Comparison of ENCODE assay signal across 24 cellular contexts in genomic region chr2:19845323-19845920, GRCh38.
"Had no signal": no experiment of that assay in that cellular context is flagged by ENCODE, and none has a peak within 500 bp of the region (broad histone marks: within the 10 kb centered on the region; RNA-seq: fewer than 3 reads in every experiment).

No MANE protein-coding gene starts in this region.

- H3K4me3 ChIP-seq: dorsolateral prefrontal cortex, gastrocnemius medialis, heart right ventricle, left ventricle myocardium inferior, lower lobe of right lung, mucosa of descending colon, suprapubic skin, thyroid gland, upper lobe of left lung, vagina had no signal

- H3K4me1 ChIP-seq: gastrocnemius medialis, heart right ventricle, left ventricle myocardium inferior, lower lobe of right lung, suprapubic skin, thyroid gland, upper lobe of left lung, vagina had no signal

- H3K9me3 ChIP-seq: gastrocnemius medialis, heart right ventricle, left ventricle myocardium inferior, lower lobe of right lung, mucosa of descending colon, neutrophil, suprapubic skin, thyroid gland, upper lobe of left lung, vagina had no signal

- H3K36me3 ChIP-seq: gastrocnemius medialis, heart right ventricle, left ventricle myocardium inferior, lower lobe of right lung, neutrophil, suprapubic skin, thyroid gland, upper lobe of left lung, vagina had no signal

- DNase-seq: cortex of kidney; effector memory CD4-positive, alpha-beta T cell; gastrocnemius medialis; heart right ventricle; hypothalamus; left ventricle myocardium inferior; lower lobe of right lung; mesendoderm; mucosa of descending colon; naive thymus-derived CD8-positive, alpha-beta T cell; posterior cingulate gyrus; right cardiac atrium; stimulated activated CD4-positive, alpha-beta T cell treated with anti-CD3 and anti-CD28 coated beads, Interleukin-4, amount 100 ng/mL, for 1 hour; stimulated activated CD8-positive, alpha-beta memory T cell treated with anti-CD3 and anti-CD28 coated beads, Interleukin-4, amount 100 ng/mL, for 48 hours; stimulated activated naive CD8-positive, alpha-beta T cell treated with anti-CD3 and anti-CD28 coated beads, Interleukin-15, Interleukin-2, amounts not matched to agents 100 U/mL and 50 U/mL, for 24 hours; thyroid gland had no signal

- FAIRE-seq: endometrium, keratinocyte had no signal

- ATAC-seq: gastrocnemius medialis; lower lobe of right lung; mucosa of descending colon; naive thymus-derived CD8-positive, alpha-beta T cell; right cardiac atrium; stimulated activated effector memory CD8-positive, alpha-beta T cell treated with anti-CD3 and anti-CD28 coated beads, Interleukin-12 subunit alpha, Interleukin-12 subunit beta, amount 100 ng/mL, for 72 hours; stimulated activated naive CD8-positive, alpha-beta T cell treated with anti-CD3 and anti-CD28 coated beads, Interleukin-15, Interleukin-2, amounts not matched to agents 100 U/mL and 50 U/mL, for 24 hours had no signal

- H3K27me3 ChIP-seq: gastrocnemius medialis, heart right ventricle, neutrophil, suprapubic skin, thyroid gland, upper lobe of left lung, vagina had no signal

- H3K27ac ChIP-seq: dorsolateral prefrontal cortex, gastrocnemius medialis, heart right ventricle, left ventricle myocardium inferior, lower lobe of right lung, neutrophil, suprapubic skin, thyroid gland, upper lobe of left lung, vagina had no signal
